Comparison of ENCODE assay signal across 21 cellular contexts in the genomic region with DNA sequence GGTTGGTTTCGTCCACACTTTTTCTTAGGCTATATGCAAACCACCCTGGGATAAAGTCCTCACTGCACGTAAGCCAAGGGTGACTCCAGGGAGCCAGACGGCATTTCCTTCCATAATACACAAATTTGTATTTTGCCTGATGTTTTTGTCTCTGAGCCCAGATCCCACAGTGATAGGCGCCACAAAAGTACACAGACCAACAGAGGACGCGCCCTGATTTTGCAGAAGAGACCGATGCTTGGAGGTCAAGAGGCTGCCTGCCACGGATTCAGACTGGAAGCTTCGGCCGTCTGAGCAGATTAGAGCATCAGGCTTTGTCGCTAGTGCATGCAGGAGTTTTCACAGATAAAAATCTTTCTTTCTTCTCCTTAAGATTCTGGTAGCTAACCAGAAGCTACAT. TPM values are rescaled to one million over a fixed set of nuclear protein-coding genes. Genes with fewer than 3 reads are reported as not detected.
A peak's percentile ranks its signal among the peaks of the same experiment; 100 is the strongest.
DNase-seq lines count a peak whose midpoint lies in the region; ATAC-seq and TF ChIP-seq lines count a peak whose summit lies in the region.
"Had no signal": no experiment of that assay in that cellular context is flagged by ENCODE, and none has a peak within 500 bp of the region (broad histone marks: within the 10 kb centered on the region; RNA-seq: fewer than 3 reads in every experiment).

No MANE protein-coding gene starts in this region.

- peak overlapping the region; percentile 53 for H3K4me3 Mint-ChIP-seq in Caco-2 (ENCODE audit: unreplicated experiment)
- H3K4me3 Mint-ChIP-seq: activated CD4-positive, alpha-beta T cell treated with anti-CD3 and anti-CD28 coated beads, Interleukin-2, amount 10 ng/mL, durations not matched to agents 24 days and 14 days; natural killer cell treated with Interleukin-12 subunit alpha and Interleukin-12 subunit beta and Interleukin-15 and Interleukin-18, amount 100 ng/mL, for 72 hours had no signal

- 31% methylated on average over 11 of the region's 11 CpGs for WGBS in hepatocyte (ENCODE audit: low lambda C conversion rate, missing lambda C conversion rate)

- peaks cover 24% of the 10 kb centered on the region for H3K4me1 Mint-ChIP-seq in Caco-2 (ENCODE audit: low read depth, unreplicated experiment)
- H3K4me1 Mint-ChIP-seq: activated CD4-positive, alpha-beta T cell treated with anti-CD3 and anti-CD28 coated beads, Interleukin-2, amount 10 ng/mL, durations not matched to agents 24 days and 14 days had no signal

- TF ChIP-seq CTCF in Caco-2 (IDR thresholded peaks at IDR 0.05; ENCODE audit: insufficient read depth in 1 of 2, low read depth in 1 of 2, low read length in 1 of 2, severe bottlenecking in 1 of 2, unreplicated experiment in 1 of 2) (no peak), Panc1 (IDR thresholded peaks at IDR 0.05) (no peak), hepatocyte (IDR thresholded peaks at IDR 0.05; ENCODE audit: poor library complexity) (no peak), mucosa of descending colon (IDR thresholded peaks at IDR 0.05) (no peak)

- H3K27ac Mint-ChIP-seq in Caco-2 (ENCODE audit: unreplicated experiment), result peak overlapping the region; percentile 77
- H3K27ac Mint-ChIP-seq: activated CD4-positive, alpha-beta T cell treated with anti-CD3 and anti-CD28 coated beads, Interleukin-2, amount 10 ng/mL, durations not matched to agents 24 days and 14 days; natural killer cell treated with Interleukin-12 subunit alpha and Interleukin-12 subunit beta and Interleukin-15 and Interleukin-18, amount 100 ng/mL, for 72 hours had no signal

- H3K27ac ChIP-seq in Panc1 (ENCODE audit: low read length), result peak overlapping the region; percentile 94
- peak overlapping the region; percentile 17 for H3K27ac ChIP-seq in hepatocyte
- H3K27ac ChIP-seq: BLaER1, KMS-11 had no signal

- no peaks in the 10 kb centered on the region for H3K9me3 Mint-ChIP-seq in Caco-2 (ENCODE audit: unreplicated experiment)

- H3K4me2 ChIP-seq in hepatocyte, result peak overlapping the region; percentile 46
- H3K4me2 ChIP-seq: BLaER1, KMS-11 had no signal

- CTCF ChIA-PET in Caco-2 (lab: Charles Lee), result interaction anchor here (0.8 to 2.6 kb wide), 7 partner anchors 9 to 422 kb away, joined by 3 to 27 read pairs (median 4); partner anchors contain the start of gene FOXQ1
- CTCF ChIA-PET in Panc1 (lab: Charles Lee), result interaction anchor here (0.7 to 1.1 kb wide), 2 partner anchors 47 to 536 kb away, joined by 3 to 7 read pairs; no protein-coding TSS in a partner anchor

- ATAC-seq in Panc1 (peak; percentile 51), mucosa of descending colon (peak; percentile 25)
- ATAC-seq in stimulated activated naive CD8-positive, alpha-beta T cell treated with anti-CD3 and anti-CD28 coated beads, Interleukin-15, Interleukin-2, amounts not matched to agents 100 U/mL and 50 U/mL, for 24 hours, result no peak
- ATAC-seq: natural killer cell treated with Interleukin-12 subunit alpha and Interleukin-12 subunit beta and Interleukin-15 and Interleukin-18, amount 100 ng/mL, for 72 hours had no signal

- intact Hi-C loops in Caco-2 (cut with micrococcal nuclease; ENCODE audit: unreplicated experiment) (loop anchor here (1.0 to 2.0 kb wide), 6 partner anchors 9 to 421 kb away; no protein-coding TSS in a partner anchor), Panc1 (cut with micrococcal nuclease; ENCODE audit: unreplicated experiment) (loop anchor here (10.0 kb wide), 1 partner anchor 420 kb away; no protein-coding TSS in a partner anchor), mucosa of descending colon (cut with DNase I, micrococcal nuclease) (no loop called here)

- H3K27me3 Mint-ChIP-seq in Caco-2 (ENCODE audit: insufficient read depth, unreplicated experiment), result no peaks in the 10 kb centered on the region

- H3K4me1 ChIP-seq in Caco-2, result peaks cover 26% of the 10 kb centered on the region
- peaks cover 40% of the 10 kb centered on the region for H3K4me1 ChIP-seq in Panc1 (ENCODE audit: control insufficient read depth, insufficient read depth, low read length)
- H3K4me1 ChIP-seq in hepatocyte (ENCODE audit: insufficient read depth), result peaks cover 18% of the 10 kb centered on the region
- peaks cover 28% of the 10 kb centered on the region for H3K4me1 ChIP-seq in mucosa of descending colon (ENCODE audit: low read depth)

- no peaks in the 10 kb centered on the region for H3K36me3 ChIP-seq in Caco-2 (ENCODE audit: control insufficient read depth, insufficient read depth, low read length)
- no peaks in the 10 kb centered on the region for H3K36me3 ChIP-seq in Panc1 (ENCODE audit: control insufficient read depth, insufficient read depth, low read length)
- H3K36me3 ChIP-seq in hepatocyte (replicated peaks; ENCODE audit: insufficient read depth, low read depth), result no peaks in the 10 kb centered on the region
- H3K36me3 ChIP-seq in mucosa of descending colon (ENCODE audit: low read depth), result no peaks in the 10 kb centered on the region
- H3K36me3 ChIP-seq: BLaER1 had no signal

- H3K4me3 ChIP-seq in Caco-2 (ENCODE audit: low read depth, low read length), result no peak overlapping the region
- peak overlapping the region; percentile 7 to 51; a peak in 3 of 4 replicates for H3K4me3 ChIP-seq in Panc1 (ENCODE audit: low read depth in 2 of 2, low read length in 2 of 2)
- no peak overlapping the region for H3K4me3 ChIP-seq in hepatocyte
- no peak overlapping the region for H3K4me3 ChIP-seq in mucosa of descending colon
- H3K4me3 ChIP-seq: BLaER1 had no signal

- H3K9me3 ChIP-seq in Caco-2, result 0 out of 2 replicates have a peak, but pooled peaks cover under 1% of the 10 kb centered on the region
- H3K9me3 ChIP-seq in Panc1 (ENCODE audit: control insufficient read depth, insufficient read depth, low read depth, low read length), result peaks cover 6% of the 10 kb centered on the region; the same call in 1 of the 2 replicates
- H3K9me3 ChIP-seq in hepatocyte (ENCODE audit: low read depth), result no peaks in the 10 kb centered on the region
- H3K9me3 ChIP-seq in mucosa of descending colon, result peaks cover 7% of the 10 kb centered on the region

- in situ Hi-C loops in Panc1 (cut with HindIII; ENCODE audit: low pct_unique_long_range_greater_than_20kb, low sequenced_read_pairs), result no loop called here

- no peaks in the 10 kb centered on the region for H3K36me3 Mint-ChIP-seq in Caco-2 (ENCODE audit: insufficient read depth, unreplicated experiment)
- H3K36me3 Mint-ChIP-seq: natural killer cell treated with Interleukin-12 subunit alpha and Interleukin-12 subunit beta and Interleukin-15 and Interleukin-18, amount 100 ng/mL, for 72 hours had no signal

- DNase-seq in Caco-2 (no peak), Panc1 (ENCODE audit: low read depth, low spot score) (no peak), hepatocyte (ENCODE audit: low spot score) (no peak), mucosa of descending colon (peak in 2 of 3 donors; percentile 16 to 26), NCI-H2171 treated with DMSO at 0.1 percent for 48 hours (lab: John Stamatoyannopoulos, UW) (no peak), anterior cingulate cortex (lab: John Stamatoyannopoulos, UW) (no peak)
- no peak for DNase-seq in stimulated activated naive CD4-positive, alpha-beta T cell (lab: John Stamatoyannopoulos, UW)
- DNase-seq in stimulated activated naive CD8-positive, alpha-beta T cell treated with anti-CD3 and anti-CD28 coated beads, Interleukin-15, Interleukin-2, amounts not matched to agents 100 U/mL and 50 U/mL, for 24 hours, result no peak
- DNase-seq: activated CD4-positive, alpha-beta T cell treated with anti-CD3 and anti-CD28 coated beads, Interleukin-2, amount 10 ng/mL, durations not matched to agents 24 days and 14 days; activated effector memory CD4-positive, alpha-beta T cell treated with anti-CD3 and anti-CD28 coated beads, Interleukin-2, amount 50 U/mL, for 16 hours; erythroblast; H7; NCI-H1930; stimulated activated CD4-positive, alpha-beta T cell treated with anti-CD3 and anti-CD28 coated beads, Interleukin-2, amount 100 ng/mL, for 48 hours had no signal

- no peak overlapping the region for H2AFZ ChIP-seq in hepatocyte

- no peaks in the 10 kb centered on the region for H3K9me2 ChIP-seq in hepatocyte (replicated peaks; ENCODE audit: insufficient read depth)

- no peaks in the 10 kb centered on the region for H3K27me3 ChIP-seq in Caco-2 (replicated peaks; ENCODE audit: control insufficient read depth, insufficient read depth, low read length)
- H3K27me3 ChIP-seq in Panc1 (ENCODE audit: control insufficient read depth, insufficient read depth, low read length), result no peaks in the 10 kb centered on the region
- no peaks in the 10 kb centered on the region for H3K27me3 ChIP-seq in hepatocyte
- H3K27me3 ChIP-seq: BLaER1 had no signal

- POLR2A ChIA-PET in Caco-2 (lab: Charles Lee) (interaction anchor here (0.7 to 2.2 kb wide), 6 partner anchors 8 to 107 kb away, joined by 3 to 15 read pairs (median 8); partner anchors contain the start of gene FOXQ1), Panc1 (lab: Charles Lee) (interaction anchor here (0.7 kb wide), 1 partner anchor 350 kb away, joined by 3 read pairs; no protein-coding TSS in a partner anchor)

- TSS peak; percentile 93 for BruUV-seq in Caco-2 (replicated peaks; lab: Mats Ljungman, UMichigan)
- no TSS peak for BruUV-seq in Panc1 (replicated peaks; lab: Mats Ljungman, UMichigan)

- H4K20me1 ChIP-seq in hepatocyte (ENCODE audit: insufficient read depth, poor library complexity, severe bottlenecking), result no peaks in the 10 kb centered on the region
- H4K20me1 ChIP-seq: BLaER1 had no signal

- no peaks in the 10 kb centered on the region for H3K79me2 ChIP-seq in hepatocyte

RNA-seq across cellular contexts. Expression of gene FOXQ1, which starts 22.8 kb away (rescaled TPM):
- total RNA-seq in Caco-2 (2022) (170 and 191 TPM in 2 replicates), Panc1 (2021; ENCODE audit: unreplicated experiment) (11.7 TPM), hepatocyte (12.8 and 14.2 TPM in 2 replicates), mucosa of descending colon (under 1 TPM; 0.23 to 0.60 (median 0.58) TPM)
- polyA plus RNA-seq in Panc1 (2012; ENCODE audit: insufficient read length), result 8.6 TPM
- polyA plus RNA-seq in hepatocyte, result 15.1 and 25.9 TPM in 2 replicates
- total RNA-seq: activated CD4-positive, alpha-beta T cell treated with anti-CD3 and anti-CD28 coated beads, Interleukin-2, amount 10 ng/mL, durations not matched to agents 24 days and 14 days; cardiac septum; glomerular endothelial cell; natural killer cell treated with Interleukin-12 subunit alpha and Interleukin-12 subunit beta and Interleukin-15 and Interleukin-18, amount 100 ng/mL, for 72 hours; Right ventricle myocardium inferior; skeletal muscle tissue had no signal

RNA-seq across cellular contexts. Expression of gene FOXF2, which starts 54.7 kb away (rescaled TPM):
- total RNA-seq in Caco-2 (2022) (0.79 and 0.88 TPM in 2 replicates), Panc1 (2021; ENCODE audit: unreplicated experiment) (12.7 TPM), hepatocyte (18.0 and 28.0 TPM in 2 replicates), mucosa of descending colon (10 to 100 TPM in 1 of 3 donors, 1 to 10 TPM in 2; 6.9 to 68.1 (median 7.1) TPM)
- polyA plus RNA-seq in Panc1 (2012; ENCODE audit: insufficient read length), result 9.5 TPM
- polyA plus RNA-seq in hepatocyte, result 24.9 and 31.5 TPM in 2 replicates
- total RNA-seq: activated CD4-positive, alpha-beta T cell treated with anti-CD3 and anti-CD28 coated beads, Interleukin-2, amount 10 ng/mL, durations not matched to agents 24 days and 14 days; glomerular endothelial cell; natural killer cell treated with Interleukin-12 subunit alpha and Interleukin-12 subunit beta and Interleukin-15 and Interleukin-18, amount 100 ng/mL, for 72 hours had no signal

Comparison
In these comparisons a context has a peak if more than half of its experiments do, and no peak if none do; other contexts are left out.
1. DNase-seq: peak in mucosa of descending colon (2 of 3); none in Caco-2 (0 of 2), Panc1 (single experiment), hepatocyte (single experiment), NCI-H2171 treated with DMSO at 0.1 percent for 48 hours (single experiment), stimulated activated naive CD4-positive, alpha-beta T cell (0 of 6), anterior cingulate cortex (0 of 58) and stimulated activated naive CD8-positive, alpha-beta T cell treated with anti-CD3 and anti-CD28 coated beads, Interleukin-15, Interleukin-2, amounts not matched to agents 100 U/mL and 50 U/mL, for 24 hours (single experiment).
2. H3K4me3 ChIP-seq: peak in Panc1 (2 of 2); none in Caco-2 (single experiment), hepatocyte (single experiment) and mucosa of descending colon (single experiment).
3. RNA of gene FOXQ1, which starts 22.8 kb away (total RNA-seq): 170 to 191 TPM in Caco-2; 12.8 to 14.2 TPM in hepatocyte, 11.7 TPM in Panc1 (single experiment) and 0.23 to 0.60 TPM in mucosa of descending colon; every median in the first group is over 10 times any median in the second.
4. intact Hi-C loops: an anchor here in Caco-2 (1.0 to 2.0 kb wide) and Panc1 (10.0 kb wide); none called in mucosa of descending colon.